Comparison of ENCODE assay signal across 14 cellular contexts in genomic region chr16:85520853-85521736, GRCh38.
DNase-seq lines count a peak whose midpoint lies in the region; ATAC-seq and TF ChIP-seq lines count a peak whose summit lies in the region.
"Had no signal": no experiment of that assay in that cellular context is flagged by ENCODE, and none has a peak within 500 bp of the region (broad histone marks: within the 10 kb centered on the region; RNA-seq: fewer than 3 reads in every experiment).

No MANE protein-coding gene starts in this region.

- H3K4me1 ChIP-seq in neuronal stem cell (ENCODE audit: control insufficient read depth in 2 of 2, insufficient read depth in 1 of 2, low read depth in 1 of 2, low read length in 2 of 2) = peaks cover 14 to 43% of the 10 kb centered on the region in 2 donors

- no peak overlapping the region for H3K4ac ChIP-seq in neuronal stem cell (ENCODE audit: low read length)

- no peak overlapping the region for H4K8ac ChIP-seq in neuronal stem cell (ENCODE audit: low read depth, low read length)

- H2AK5ac ChIP-seq in neuronal stem cell (ENCODE audit: low read depth, low read length) = peak overlapping the region; percentile 85

- DNase-seq in LNCaP clone FGC (ENCODE audit: low read depth) (peak; percentile 92), epithelial cell of esophagus (ENCODE audit: low read depth) (peak; percentile 79), neuronal stem cell (ENCODE audit: low spot score) (no peak), head of caudate nucleus (no peak), cerebellum (ENCODE audit: low spot score) (no peak), G401 (ENCODE audit: low spot score) (no peak)
- DNase-seq: activated naive CD4-positive, alpha-beta T cell treated with Interleukin-2 at 50 U/mL for 16 hours; GM23248; hippocampal formation; mesendoderm; ovary; Right ventricle myocardium superior had no signal

- peaks cover 4% of the 10 kb centered on the region for H3K79me1 ChIP-seq in neuronal stem cell (ENCODE audit: low read depth, low read length)

- peak overlapping the region; percentile 11 for H2BK12ac ChIP-seq in neuronal stem cell (ENCODE audit: low read length)

- no peaks in the 10 kb centered on the region for H3K36me3 ChIP-seq in neuronal stem cell (replicated peaks in 1 of 2; ENCODE audit: control insufficient read depth in 2 of 2, insufficient read depth in 2 of 2, low read length in 2 of 2)
- H3K36me3 ChIP-seq: ovary had no signal

- no peak overlapping the region for H2BK120ac ChIP-seq in neuronal stem cell (ENCODE audit: low read depth, low read length)

- no peak overlapping the region for H4K91ac ChIP-seq in neuronal stem cell (ENCODE audit: low read depth, low read length, poor library complexity)

- H3K27me3 ChIP-seq in neuronal stem cell (ENCODE audit: control insufficient read depth in 3 of 3, insufficient read depth in 3 of 3, low read depth in 1 of 3, low read length in 3 of 3) = peaks cover 0 to 13% (median 6%) of the 10 kb centered on the region in 3 experiments
- H3K27me3 ChIP-seq: ovary had no signal

- no peak overlapping the region for H3K9ac ChIP-seq in neuronal stem cell (ENCODE audit: low read depth, low read length, poor library complexity)
- H3K9ac ChIP-seq: GM23248 had no signal

- peak overlapping the region; percentile 17 for H3K14ac ChIP-seq in neuronal stem cell (ENCODE audit: low read length)

- intact Hi-C loops in head of caudate nucleus (cut with DNase I) = no loop called here

- H3K18ac ChIP-seq in neuronal stem cell (ENCODE audit: low read length) = peak overlapping the region; percentile 68

- no peak overlapping the region for H3K23ac ChIP-seq in neuronal stem cell (ENCODE audit: low read depth, low read length, poor library complexity)

- H2AFZ ChIP-seq in neuronal stem cell (ENCODE audit: low read length) = no peak overlapping the region
- H2AFZ ChIP-seq: GM23248 had no signal

- H3K9me3 ChIP-seq in neuronal stem cell (replicated peaks in 1 of 2; ENCODE audit: control insufficient read depth in 2 of 2, insufficient read depth in 1 of 2, low read depth in 1 of 2, low read length in 2 of 2) = peaks cover 0 to 8% of the 10 kb centered on the region in 2 donors
- H3K9me3 ChIP-seq: ovary had no signal

- TF ChIP-seq CTCF in C4-2B (conservative IDR thresholded peaks at IDR 0.05) (no peak), LNCaP clone FGC (IDR thresholded peaks at IDR 0.05; ENCODE audit: control insufficient read depth, extremely low read depth, insufficient read depth) (0 out of 2 replicates have a peak, but pooled peaks have one; percentile 8), epithelial cell of esophagus (IDR thresholded peaks at IDR 0.05; ENCODE audit: insufficient read depth, low read depth, low read length, missing control alignments) (no peak)

- WGBS in neuronal stem cell (ENCODE audit: extremely low coverage in 2 of 2, insufficient read length in 2 of 2, insufficient replicate concordance in 1 of 2), 2 donors = no CpG with 5 or more reads among the region's 24 CpGs

- no peak overlapping the region for H3K4me3 ChIP-seq in LNCaP clone FGC (ENCODE audit: low read depth, low read length)
- no peak overlapping the region for H3K4me3 ChIP-seq in epithelial cell of esophagus (ENCODE audit: low read length)
- H3K4me3 ChIP-seq in neuronal stem cell (ENCODE audit: low read length in 2 of 2) = no peak overlapping the region
- H3K4me3 ChIP-seq: GM23248, ovary had no signal

- H2BK15ac ChIP-seq in neuronal stem cell (ENCODE audit: low read length) = peak overlapping the region; percentile 81

- H2BK5ac ChIP-seq in neuronal stem cell (ENCODE audit: low read length) = peak overlapping the region; percentile 46

- H3K27ac ChIP-seq in C4-2B = peak overlapping the region; percentile 93
- H3K27ac ChIP-seq in neuronal stem cell (replicated peaks; ENCODE audit: low read length) = no peak overlapping the region
- H3K27ac ChIP-seq: GM23248, ovary had no signal

- in situ Hi-C loops in G401 (cut with HindIII; ENCODE audit: low sequenced_read_pairs) = no loop called here

- ATAC-seq in HG03196 (IDR thresholded peaks at IDR 0.05; ENCODE audit: unreplicated experiment) = no peak

- no peak overlapping the region for H3K4me2 ChIP-seq in neuronal stem cell (ENCODE audit: insufficient read depth, low read length, poor library complexity, severe bottlenecking)

Comparison
In these comparisons a context has a peak if more than half of its experiments do, and no peak if none do; other contexts are left out.
1. DNase-seq: peak in LNCaP clone FGC (single experiment) and epithelial cell of esophagus (single experiment); none in neuronal stem cell (single experiment), head of caudate nucleus (0 of 42), cerebellum (single experiment) and G401 (single experiment).